ENCODE assay signal across 1 cellular context in genomic region chr9:133526721-133527321, GRCh38.
TF ChIP-seq lines count a peak whose summit lies in the region.

No MANE protein-coding gene starts in this region.

TF ChIP-seq in IMR-90, 13 proteins besides CTCF, POLR2A, EP300 and RAD21:
- TF ChIP-seq FOS (IDR thresholded peaks at IDR 0.05; ENCODE audit: low read depth, low read length): no peak
- TF ChIP-seq RCOR1 (IDR thresholded peaks at IDR 0.05; ENCODE audit: insufficient replicate concordance, low read length): no peak
- TF ChIP-seq MAZ (IDR thresholded peaks at IDR 0.05; ENCODE audit: borderline replicate concordance, low read depth, low read length): no peak
- no peak for TF ChIP-seq SMC3 (IDR thresholded peaks at IDR 0.05; ENCODE audit: low read depth, low read length)
